ENCODE assay signal across 32 cellular contexts in the genomic region with DNA sequence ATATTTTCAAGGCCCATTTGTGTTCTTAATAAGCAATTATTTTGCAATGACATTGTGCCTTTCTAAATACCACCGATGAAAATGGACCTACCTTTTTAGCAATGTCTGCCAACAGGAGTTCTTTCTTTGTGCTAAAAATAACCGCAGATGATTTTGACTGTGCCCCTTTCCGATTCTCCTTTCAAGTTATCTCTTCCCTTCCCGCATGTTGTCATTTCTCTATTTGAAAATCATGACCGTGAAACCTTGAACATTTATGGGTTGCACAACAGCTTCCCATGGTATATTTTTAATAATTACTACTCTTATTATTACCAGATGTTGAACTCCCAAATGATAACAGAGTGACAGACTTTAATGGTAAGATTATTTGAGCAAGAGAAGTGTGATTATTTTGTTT. TPM values are rescaled to one million over a fixed set of nuclear protein-coding genes. Genes with fewer than 3 reads are reported as not detected.
"Had no signal": no experiment of that assay in that cellular context is flagged by ENCODE, and none has a peak within 500 bp of the region (broad histone marks: within the 10 kb centered on the region; RNA-seq: fewer than 3 reads in every experiment).

No MANE protein-coding gene starts in this region.

- H3K4me1 Mint-ChIP-seq: naive thymus-derived CD4-positive, alpha-beta T cell; natural killer cell; nephron; stimulated activated memory B cell treated with anti-CD40 and anti-IgM and Interleukin-4, amounts not matched to agents 10 μg/mL and 1 μg/mL and 100 μg/mL, for 72 hours; stimulated activated naive CD8-positive, alpha-beta T cell treated with anti-CD3 and anti-CD28 coated beads, Interleukin-15, amount 100 ng/mL, for 72 hours had no signal

- DNase-seq: naive thymus-derived CD4-positive, alpha-beta T cell; natural killer cell; occipital lobe; ovary; posterior cingulate gyrus; psoas muscle; right cardiac atrium; spleen; stimulated activated CD4-positive, alpha-beta T cell treated with anti-CD3 and anti-CD28 coated beads, Interleukin-12 subunit alpha, Interleukin-12 subunit beta, amount 100 ng/mL, for 4 hours; stimulated activated CD4-positive, alpha-beta T cell treated with anti-CD3 and anti-CD28 coated beads, Interleukin-1b, Interleukin-23, amount 100 ng/mL, for 48 hours; stimulated activated CD4-positive, alpha-beta T cell treated with anti-CD3 and anti-CD28 coated beads, Interleukin-4, amount 100 ng/mL, for 1 hour; stimulated activated CD4-positive, alpha-beta T cell treated with anti-CD3 and anti-CD28 coated beads, Interleukin-4, amount 100 ng/mL, for 4 hours; stimulated activated CD8-positive, alpha-beta memory T cell treated with anti-CD3 and anti-CD28 coated beads, Interleukin-4, amount 100 ng/mL, for 48 hours; stimulated activated naive CD4-positive, alpha-beta T cell; stimulated activated naive CD8-positive, alpha-beta T cell treated with anti-CD3 and anti-CD28 coated beads, Interleukin-15, amount 100 ng/mL, for 72 hours; stimulated activated naive CD8-positive, alpha-beta T cell treated with anti-CD3 and anti-CD28 coated beads, Interleukin-15, Interleukin-2, amounts not matched to agents 100 U/mL and 50 U/mL, for 24 hours; substantia nigra; testis; trophoblast cell; upper lobe of left lung had no signal

- ATAC-seq: naive thymus-derived CD4-positive, alpha-beta T cell; natural killer cell; psoas muscle; right cardiac atrium; sciatic nerve; stimulated activated memory B cell treated with anti-CD40 and anti-IgM and Interleukin-4, amounts not matched to agents 10 μg/mL and 1 μg/mL and 100 μg/mL, for 72 hours; stimulated activated naive CD8-positive, alpha-beta T cell treated with anti-CD3 and anti-CD28 coated beads, Interleukin-15, amount 100 ng/mL, for 72 hours; stimulated activated naive CD8-positive, alpha-beta T cell treated with anti-CD3 and anti-CD28 coated beads, Interleukin-15, Interleukin-2, amounts not matched to agents 100 U/mL and 50 U/mL, for 24 hours had no signal

- H3K36me3 Mint-ChIP-seq: naive thymus-derived CD4-positive, alpha-beta T cell; natural killer cell; stimulated activated memory B cell treated with anti-CD40 and anti-IgM and Interleukin-4, amounts not matched to agents 10 μg/mL and 1 μg/mL and 100 μg/mL, for 72 hours had no signal

- H3K4me3 Mint-ChIP-seq: naive thymus-derived CD4-positive, alpha-beta T cell; natural killer cell; nephron; stimulated activated memory B cell treated with anti-CD40 and anti-IgM and Interleukin-4, amounts not matched to agents 10 μg/mL and 1 μg/mL and 100 μg/mL, for 72 hours; stimulated activated naive CD8-positive, alpha-beta T cell treated with anti-CD3 and anti-CD28 coated beads, Interleukin-15, amount 100 ng/mL, for 72 hours had no signal

- H3K27me3 ChIP-seq: ovary, testis, upper lobe of left lung, vagina had no signal

- H2AFZ ChIP-seq: parathyroid adenoma had no signal

- H3K9me3 Mint-ChIP-seq: naive thymus-derived CD4-positive, alpha-beta T cell; natural killer cell; nephron; stimulated activated memory B cell treated with anti-CD40 and anti-IgM and Interleukin-4, amounts not matched to agents 10 μg/mL and 1 μg/mL and 100 μg/mL, for 72 hours; stimulated activated naive CD8-positive, alpha-beta T cell treated with anti-CD3 and anti-CD28 coated beads, Interleukin-15, amount 100 ng/mL, for 72 hours had no signal

- H3K4me1 ChIP-seq: parathyroid adenoma, psoas muscle, spleen, suprapubic skin, testis, tibial nerve, upper lobe of left lung, vagina had no signal

- H3K9ac ChIP-seq: parathyroid adenoma had no signal

- H3K4me2 ChIP-seq: smooth muscle cell had no signal

- FAIRE-seq: urothelium cell line had no signal

- H3K79me2 ChIP-seq: parathyroid adenoma had no signal

- H3K4me3 ChIP-seq: ovary, psoas muscle, skin epidermis, smooth muscle cell, spleen, suprapubic skin, testis, tibial nerve, upper lobe of left lung, vagina had no signal

- H3K36me3 ChIP-seq: ovary, spleen, suprapubic skin, tibial nerve, upper lobe of left lung, vagina had no signal

- H3K9me3 ChIP-seq: ovary, psoas muscle, spleen, suprapubic skin, testis, tibial nerve, upper lobe of left lung, vagina had no signal

- H3K27ac ChIP-seq: ovary, parathyroid adenoma, psoas muscle, skin epidermis, spleen, suprapubic skin, testis, tibial nerve, upper lobe of left lung, vagina had no signal

- H3K27ac Mint-ChIP-seq: naive thymus-derived CD4-positive, alpha-beta T cell; natural killer cell; nephron; progenitor cell of endocrine pancreas; stimulated activated memory B cell treated with anti-CD40 and anti-IgM and Interleukin-4, amounts not matched to agents 10 μg/mL and 1 μg/mL and 100 μg/mL, for 72 hours; stimulated activated naive CD8-positive, alpha-beta T cell treated with anti-CD3 and anti-CD28 coated beads, Interleukin-15, amount 100 ng/mL, for 72 hours had no signal

RNA-seq across cellular contexts. Expression of gene ISL2, which starts 15.0 kb away (rescaled TPM):
- total RNA-seq: natural killer cell, occipital lobe, ovary, psoas muscle, right cardiac atrium, tibial nerve had no signal
- polyA plus RNA-seq: naive thymus-derived CD4-positive, alpha-beta T cell; neural cell; ovary; psoas muscle; smooth muscle cell had no signal
